In the genomic region with DNA sequence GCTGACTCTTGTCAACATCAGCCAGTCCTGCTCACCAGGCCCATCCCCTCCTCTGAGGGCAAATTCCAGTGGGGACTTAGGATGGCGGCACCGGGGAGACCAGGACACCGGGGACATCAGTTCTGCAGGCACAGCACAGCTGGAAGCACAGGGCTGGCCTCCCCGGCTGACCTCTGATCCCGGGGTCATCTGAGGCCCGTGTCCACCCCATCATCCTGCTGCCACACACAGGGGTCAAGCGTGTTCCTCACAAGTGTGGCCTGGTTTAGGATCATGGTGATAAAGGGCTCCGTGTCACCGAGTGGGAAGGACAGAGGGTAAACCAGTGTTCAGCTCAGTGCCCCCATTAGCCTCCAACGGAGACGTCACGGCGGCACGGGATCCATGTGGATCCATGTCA, we compare ENCODE assay signal across 17 cellular contexts. TPM values are rescaled to one million over a fixed set of nuclear protein-coding genes. Genes with fewer than 3 reads are reported as not detected.
DNase-seq lines count a peak whose midpoint lies in the region; ATAC-seq and TF ChIP-seq lines count a peak whose summit lies in the region.
"Had no signal": no experiment of that assay in that cellular context is flagged by ENCODE, and none has a peak within 500 bp of the region (broad histone marks: within the 10 kb centered on the region; RNA-seq: fewer than 3 reads in every experiment).

No MANE protein-coding gene starts in this region.

- DNase-seq in heart left ventricle (peak in 3 of 5 donors; percentile 5 to 15 (median 13)), heart right ventricle (no peak), natural killer cell (no peak), posterior vena cava (ENCODE audit: low spot score) (peak; percentile 51), NCI-H526 (lab: John Stamatoyannopoulos, UW) (no peak)
- peak; percentile 58 for DNase-seq in natural killer cell treated with Interleukin-12 subunit alpha and Interleukin-12 subunit beta and Interleukin-15 and Interleukin-18, amount 100 ng/mL, for 72 hours (ENCODE audit: low spot score)
- DNase-seq in stimulated activated CD4-positive, alpha-beta T cell treated with anti-CD3 and anti-CD28 coated beads, Interleukin-4, amount 100 ng/mL, for 1 hour: no peak
- DNase-seq: AML-193, Caco-2, DND-41, GDM1, HCEC 1CT, HFFc6 had no signal

- no peaks in the 10 kb centered on the region for H3K9me3 ChIP-seq in heart left ventricle
- peaks cover 0 to 7% (median 0%) of the 10 kb centered on the region in 11 donors for H3K9me3 ChIP-seq in heart right ventricle
- H3K9me3 ChIP-seq: Caco-2 had no signal

- no peak overlapping the region for H3K27ac Mint-ChIP-seq in natural killer cell treated with Interleukin-12 subunit alpha and Interleukin-12 subunit beta and Interleukin-15 and Interleukin-18, amount 100 ng/mL, for 72 hours
- no peak overlapping the region for H3K27ac Mint-ChIP-seq in natural killer cell
- H3K27ac Mint-ChIP-seq: CD8-positive, alpha-beta memory T cell; HFFc6 had no signal

- H3K27ac ChIP-seq in heart left ventricle: no peak overlapping the region
- H3K27ac ChIP-seq in heart right ventricle: no peak overlapping the region
- H3K27ac ChIP-seq: 22Rv1, BLaER1 had no signal

- WGBS in heart left ventricle, 4 donors: 87 to 93% (median 90%) methylated on average over 12 to 14 of the region's 14 CpGs
- WGBS in heart right ventricle, 2 donors: 89 to 90% methylated on average over 14 of the region's 14 CpGs

- no peaks in the 10 kb centered on the region for H3K4me1 Mint-ChIP-seq in natural killer cell treated with Interleukin-12 subunit alpha and Interleukin-12 subunit beta and Interleukin-15 and Interleukin-18, amount 100 ng/mL, for 72 hours (ENCODE audit: low read depth in 2 of 2)
- H3K4me1 Mint-ChIP-seq in natural killer cell: no peaks in the 10 kb centered on the region

- TF ChIP-seq CTCF in heart left ventricle (IDR thresholded peaks at IDR 0.05) (no peak), heart right ventricle (IDR thresholded peaks at IDR 0.05) (no peak), natural killer cell (IDR thresholded peaks at IDR 0.05) (no peak)

- TF ChIP-seq POLR2A in heart left ventricle (IDR thresholded peaks at IDR 0.05): no peak

- no peak overlapping the region for H3K4me3 Mint-ChIP-seq in natural killer cell treated with Interleukin-12 subunit alpha and Interleukin-12 subunit beta and Interleukin-15 and Interleukin-18, amount 100 ng/mL, for 72 hours
- H3K4me3 Mint-ChIP-seq in natural killer cell: no peak overlapping the region
- H3K4me3 Mint-ChIP-seq: CD8-positive, alpha-beta memory T cell; HFFc6 had no signal

- no peak overlapping the region for H3K4me3 ChIP-seq in heart left ventricle
- no peak overlapping the region for H3K4me3 ChIP-seq in heart right ventricle
- H3K4me3 ChIP-seq: BLaER1 had no signal

- peaks cover 9 to 14% of the 10 kb centered on the region in 2 donors for H3K27me3 Mint-ChIP-seq in natural killer cell treated with Interleukin-12 subunit alpha and Interleukin-12 subunit beta and Interleukin-15 and Interleukin-18, amount 100 ng/mL, for 72 hours
- H3K27me3 Mint-ChIP-seq in natural killer cell (ENCODE audit: low read depth in 2 of 2): peaks cover 16 to 25% of the 10 kb centered on the region in 2 donors

- no peaks in the 10 kb centered on the region for H3K36me3 ChIP-seq in heart left ventricle
- no peaks in the 10 kb centered on the region for H3K36me3 ChIP-seq in heart right ventricle
- H3K36me3 ChIP-seq: BLaER1 had no signal

- H3K36me3 Mint-ChIP-seq in natural killer cell treated with Interleukin-12 subunit alpha and Interleukin-12 subunit beta and Interleukin-15 and Interleukin-18, amount 100 ng/mL, for 72 hours: no peaks in the 10 kb centered on the region
- H3K36me3 Mint-ChIP-seq in natural killer cell: no peaks in the 10 kb centered on the region
- H3K36me3 Mint-ChIP-seq: CD8-positive, alpha-beta memory T cell had no signal

- H3K27me3 ChIP-seq in heart left ventricle: peaks cover 0 to 8% (median 0%) of the 10 kb centered on the region in 9 donors
- H3K27me3 ChIP-seq in heart right ventricle: peaks cover 0 to 22% (median 11%) of the 10 kb centered on the region in 7 donors

- H3K4me1 ChIP-seq in heart left ventricle (peaks cover 0 to 25% (median 1%) of the 10 kb centered on the region in 12 donors), heart right ventricle (peaks cover 0 to 24% (median 0%) of the 10 kb centered on the region in 9 donors)
- H3K4me1 ChIP-seq: Caco-2 had no signal

- no peaks in the 10 kb centered on the region for H3K9me3 Mint-ChIP-seq in natural killer cell treated with Interleukin-12 subunit alpha and Interleukin-12 subunit beta and Interleukin-15 and Interleukin-18, amount 100 ng/mL, for 72 hours
- no peaks in the 10 kb centered on the region for H3K9me3 Mint-ChIP-seq in natural killer cell
- H3K9me3 Mint-ChIP-seq: CD8-positive, alpha-beta memory T cell had no signal

- no peak for ATAC-seq in heart left ventricle
- ATAC-seq in heart right ventricle: no peak
- ATAC-seq in natural killer cell treated with Interleukin-12 subunit alpha and Interleukin-12 subunit beta and Interleukin-15 and Interleukin-18, amount 100 ng/mL, for 72 hours: no peak
- ATAC-seq in natural killer cell: no peak
- ATAC-seq in GM19455 (IDR thresholded peaks at IDR 0.05; ENCODE audit: unreplicated experiment): no peak

- intact Hi-C loops in heart left ventricle (cut with DNase I) (no loop called here), heart right ventricle (cut with DNase I) (no loop called here), natural killer cell (cut with micrococcal nuclease) (no loop called here), posterior vena cava (cut with DNase I) (loop anchor here in 1 of 2 donors (10.0 kb wide), 1 partner anchor 57 kb away; no protein-coding TSS in a partner anchor)

RNA-seq across cellular contexts. Expression of a gene that starts 58.1 kb away (rescaled TPM):
- 10 to 100 TPM in 5 of 9 donors, 1 to 10 TPM in 4; 6.0 to 17.1 (median 10.3) TPM for total RNA-seq in heart left ventricle
- polyA plus RNA-seq in heart left ventricle: 10 to 100 TPM in 1 of 2 donors, 1 to 10 TPM in 1; 7.0 to 10.3 TPM
- 10 to 100 TPM in 2 of 10 donors, 1 to 10 TPM in 8; 6.8 to 12.5 (median 9.3) TPM for total RNA-seq in heart right ventricle
- polyA plus RNA-seq in heart right ventricle: 1 to 10 TPM; 7.6 to 9.9 TPM
- 10 to 100 TPM; 36.6 to 45.3 TPM for total RNA-seq in natural killer cell treated with Interleukin-12 subunit alpha and Interleukin-12 subunit beta and Interleukin-15 and Interleukin-18, amount 100 ng/mL, for 72 hours
- 10 to 100 TPM; 66.9 to 89.4 (median 77.1) TPM for total RNA-seq in natural killer cell
- 10 to 100 TPM; 13.8 to 15.4 TPM for total RNA-seq in posterior vena cava

Comparison
In these comparisons a context has a peak if more than half of its experiments do, and no peak if none do; other contexts are left out.
1. DNase-seq: peak in heart left ventricle (3 of 5), natural killer cell treated with Interleukin-12 subunit alpha and Interleukin-12 subunit beta and Interleukin-15 and Interleukin-18, amount 100 ng/mL, for 72 hours (single experiment) and posterior vena cava (single experiment); none in heart right ventricle (0 of 2), natural killer cell (single experiment), NCI-H526 (0 of 2) and stimulated activated CD4-positive, alpha-beta T cell treated with anti-CD3 and anti-CD28 coated beads, Interleukin-4, amount 100 ng/mL, for 1 hour (single experiment).